In genomic region chr15:50765202-50765967, GRCh38 we compare ENCODE assay signal across 1 cellular context.
TF ChIP-seq lines count a peak whose summit lies in the region.

SPPL2A (minus strand) TSS chr15:50765706; CDS start chr15:50765533, 173 bp downstream.

TF ChIP-seq in HEK293, 187 proteins besides CTCF, POLR2A, EP300 and RAD21 (continued from another document and continues in another):
- TF ChIP-seq ZNF398 (tag by site-specific recombination; IDR thresholded peaks at IDR 0.05), result peak; percentile 100
- TF ChIP-seq ZNF416 (tag by site-specific recombination; IDR thresholded peaks at IDR 0.05), result no peak
- TF ChIP-seq HIC1 (tag by site-specific recombination; IDR thresholded peaks at IDR 0.05), result 0 out of 2 replicates have a peak, but pooled peaks have one; percentile 24
- TF ChIP-seq KLF7 (tag by site-specific recombination; IDR thresholded peaks at IDR 0.05; ENCODE audit: borderline replicate concordance), result peak; percentile 81; the same call in 1 of the 2 replicates
- peak; percentile 75 for TF ChIP-seq GLIS1 (tag by site-specific recombination; IDR thresholded peaks at IDR 0.05)
- peak; percentile 75 for TF ChIP-seq EGR2 (tag by site-specific recombination; IDR thresholded peaks at IDR 0.05; ENCODE audit: low read depth)
- peak; percentile 70; the same call in 1 of the 2 replicates for TF ChIP-seq ZBTB10 (tag by site-specific recombination; IDR thresholded peaks at IDR 0.05)
- peak; percentile 56; the same call in 1 of the 2 replicates for TF ChIP-seq ZEB2 (tag by site-specific recombination; IDR thresholded peaks at IDR 0.05)
- TF ChIP-seq ZBTB11 (tag by site-specific recombination; conservative IDR thresholded peaks at IDR 0.05; ENCODE audit: low read depth), result peak; percentile 88
- TF ChIP-seq ZNF518A (tag by site-specific recombination; conservative IDR thresholded peaks at IDR 0.05; ENCODE audit: low read depth), result peak; percentile 19; the same call in 1 of the 2 replicates
- 0 out of 2 replicates have a peak, but pooled peaks have one; percentile 39 for TF ChIP-seq INSM2 (tag by site-specific recombination; IDR thresholded peaks at IDR 0.05)
- TF ChIP-seq YY1 (tag by site-specific recombination; IDR thresholded peaks at IDR 0.05), result peak; percentile 37; the same call in 1 of the 2 replicates
- no peak for TF ChIP-seq ZNF624 (tag by site-specific recombination; IDR thresholded peaks at IDR 0.05)
- TF ChIP-seq ZBTB17 (tag by site-specific recombination; IDR thresholded peaks at IDR 0.05), result peak; percentile 34; the same call in 1 of the 2 replicates
- no peak for TF ChIP-seq ZNF626 (tag by site-specific recombination; IDR thresholded peaks at IDR 0.05)
- peak; percentile 63 for TF ChIP-seq GLIS2 (tag by site-specific recombination; IDR thresholded peaks at IDR 0.05)
- peak; percentile 91 for TF ChIP-seq KLF9 (tag by site-specific recombination; IDR thresholded peaks at IDR 0.05; ENCODE audit: low read depth)
- TF ChIP-seq ZSCAN23 (tag by site-specific recombination; IDR thresholded peaks at IDR 0.05), result 0 out of 2 replicates have a peak, but pooled peaks have one; percentile 26
- TF ChIP-seq SCRT2 (tag by site-specific recombination; IDR thresholded peaks at IDR 0.05), result 0 out of 2 replicates have a peak, but pooled peaks have one; percentile 20
- TF ChIP-seq ZNF324 (tag by site-specific recombination; IDR thresholded peaks at IDR 0.05), result peak; percentile 52; the same call in 1 of the 2 replicates
- TF ChIP-seq ZBTB48 (tag by site-specific recombination; IDR thresholded peaks at IDR 0.05), result peak; percentile 59
- TF ChIP-seq ZNF555 (tag by site-specific recombination; conservative IDR thresholded peaks at IDR 0.05), result no peak
- peak; percentile 87 for TF ChIP-seq KLF17 (tag by site-specific recombination; IDR thresholded peaks at IDR 0.05)
- TF ChIP-seq ZNF76 (tag by site-specific recombination; IDR thresholded peaks at IDR 0.05; ENCODE audit: borderline replicate concordance, low read depth), result peak; percentile 60; the same call in 1 of the 2 replicates
- TF ChIP-seq SP7 (tag by site-specific recombination; IDR thresholded peaks at IDR 0.05), result peak; percentile 83
- TF ChIP-seq ZNF366 (tag by site-specific recombination; conservative IDR thresholded peaks at IDR 0.05), result peak; percentile 86
- 0 out of 2 replicates have a peak, but pooled peaks have one; percentile 68 for TF ChIP-seq KLF10 (tag by site-specific recombination; IDR thresholded peaks at IDR 0.05)
- peak; percentile 18; the same call in 1 of the 2 replicates for TF ChIP-seq ZNF394 (tag by site-specific recombination; IDR thresholded peaks at IDR 0.05; ENCODE audit: borderline replicate concordance)
- TF ChIP-seq SP3 (tag by site-specific recombination; IDR thresholded peaks at IDR 0.05), result peak; percentile 87
- TF ChIP-seq ZBTB8A (tag by site-specific recombination; IDR thresholded peaks at IDR 0.05), result peak; percentile 56
- peak; percentile 46; the same call in 1 of the 2 replicates for TF ChIP-seq PRDM10 (tag by site-specific recombination; IDR thresholded peaks at IDR 0.05)
- TF ChIP-seq ZNF140 (tag by site-specific recombination; IDR thresholded peaks at IDR 0.05), result no peak
